ENCODE assay signal across 26 cellular contexts in genomic region chr9:80649496-80649895, GRCh38.
DNase-seq lines count a peak whose midpoint lies in the region; ATAC-seq and TF ChIP-seq lines count a peak whose summit lies in the region.
"Had no signal": no experiment of that assay in that cellular context is flagged by ENCODE, and none has a peak within 500 bp of the region (broad histone marks: within the 10 kb centered on the region; RNA-seq: fewer than 3 reads in every experiment).

No MANE protein-coding gene starts in this region.

- CTCF ChIA-PET in activated CD8-positive, alpha-beta T cell treated with anti-CD3 and anti-CD28 coated beads, Interleukin-2, amount 10 ng/mL, durations not matched to agents 7 days and 5 days (lab: Charles Lee), result no interaction called here

- H3K4me3 ChIP-seq in left ventricle myocardium inferior (no peak overlapping the region), right atrium auricular region (no peak overlapping the region), fibroblast of the aortic adventitia (ENCODE audit: low read depth, low read length) (no peak overlapping the region), uterus (no peak overlapping the region)
- H3K4me3 ChIP-seq: A549, body of pancreas, dorsolateral prefrontal cortex, tibial artery had no signal

- TF ChIP-seq CTCF in left ventricle myocardium inferior (IDR thresholded peaks at IDR 0.05; ENCODE audit: borderline replicate concordance) (no peak), right atrium auricular region (IDR thresholded peaks at IDR 0.05) (no peak), fibroblast of the aortic adventitia (IDR thresholded peaks at IDR 0.05; ENCODE audit: insufficient read depth, low read length) (no peak), osteocyte (IDR thresholded peaks at IDR 0.05) (no peak), uterus (IDR thresholded peaks at IDR 0.05) (no peak)

- H3K4me1 Mint-ChIP-seq in osteocyte (ENCODE audit: unreplicated experiment), result peaks cover 30% of the 10 kb centered on the region
- H3K4me1 Mint-ChIP-seq in activated CD8-positive, alpha-beta T cell treated with anti-CD3 and anti-CD28 coated beads, Interleukin-2, amount 10 ng/mL, durations not matched to agents 7 days and 5 days (ENCODE audit: low read depth), result no peaks in the 10 kb centered on the region
- H3K4me1 Mint-ChIP-seq: activated B cell treated with CpG ODN at 0.5 μM for 24 hours; activated CD8-positive, alpha-beta memory T cell treated with anti-CD3 and anti-CD28 coated beads, Interleukin-2, amount 10 ng/mL, durations not matched to agents 7 days and 5 days; B cell; CD4-positive, alpha-beta memory T cell; naive thymus-derived CD8-positive, alpha-beta T cell had no signal

- POLR2A ChIA-PET in activated CD8-positive, alpha-beta T cell treated with anti-CD3 and anti-CD28 coated beads, Interleukin-2, amount 10 ng/mL, durations not matched to agents 7 days and 5 days (lab: Charles Lee), result no interaction called here

- no peaks in the 10 kb centered on the region for H3K4me1 ChIP-seq in left ventricle myocardium inferior
- H3K4me1 ChIP-seq in right atrium auricular region, result no peaks in the 10 kb centered on the region
- peaks cover 0 to 9% of the 10 kb centered on the region in 2 donors for H3K4me1 ChIP-seq in uterus
- H3K4me1 ChIP-seq: A549, body of pancreas had no signal

- no peaks in the 10 kb centered on the region for H3K27me3 Mint-ChIP-seq in osteocyte (ENCODE audit: unreplicated experiment)
- no peaks in the 10 kb centered on the region for H3K27me3 Mint-ChIP-seq in activated CD8-positive, alpha-beta T cell treated with anti-CD3 and anti-CD28 coated beads, Interleukin-2, amount 10 ng/mL, durations not matched to agents 7 days and 5 days (ENCODE audit: low read depth)
- H3K27me3 Mint-ChIP-seq: activated B cell treated with CpG ODN at 0.5 μM for 24 hours; activated CD8-positive, alpha-beta memory T cell treated with anti-CD3 and anti-CD28 coated beads, Interleukin-2, amount 10 ng/mL, durations not matched to agents 7 days and 5 days; B cell; CD4-positive, alpha-beta memory T cell; naive thymus-derived CD8-positive, alpha-beta T cell; stimulated activated naive CD8-positive, alpha-beta T cell treated with anti-CD3 and anti-CD28 coated beads, Interleukin-15, Interleukin-2, amounts not matched to agents 100 ng/mL and 50 ng/mL, for 24 hours had no signal

- no peak for TF ChIP-seq POLR2A in uterus (IDR thresholded peaks at IDR 0.05)

- H3K9me3 Mint-ChIP-seq in osteocyte (ENCODE audit: unreplicated experiment), result no peaks in the 10 kb centered on the region
- H3K9me3 Mint-ChIP-seq in activated CD8-positive, alpha-beta T cell treated with anti-CD3 and anti-CD28 coated beads, Interleukin-2, amount 10 ng/mL, durations not matched to agents 7 days and 5 days (ENCODE audit: insufficient read depth), result peaks cover 5% of the 10 kb centered on the region
- H3K9me3 Mint-ChIP-seq: stimulated activated naive CD8-positive, alpha-beta T cell treated with anti-CD3 and anti-CD28 coated beads, Interleukin-15, Interleukin-2, amounts not matched to agents 100 ng/mL and 50 ng/mL, for 24 hours had no signal

- DNase-seq in left ventricle myocardium inferior (no peak), right atrium auricular region (ENCODE audit: low spot score) (no peak), fibroblast of the aortic adventitia (ENCODE audit: low read depth) (peak; percentile 30), osteocyte (ENCODE audit: extremely low spot score, unreplicated experiment) (no peak), uterus (peak in 1 of 2 donors; percentile 22), mesenteric fat pad (ENCODE audit: low spot score) (no peak)
- no peak for DNase-seq in activated CD8-positive, alpha-beta T cell treated with anti-CD3 and anti-CD28 coated beads, Interleukin-2, amount 10 ng/mL, durations not matched to agents 7 days and 5 days
- no peak for DNase-seq in activated CD4-positive, CD25-positive, alpha-beta regulatory T cell treated with anti-CD3 and anti-CD28 coated beads, Interleukin-2, amount 50 U/mL, for 72 hours
- DNase-seq: activated B cell treated with CpG ODN at 0.5 μM for 24 hours; activated CD8-positive, alpha-beta memory T cell treated with anti-CD3 and anti-CD28 coated beads, Interleukin-2, amount 10 ng/mL, durations not matched to agents 7 days and 5 days; activated gamma-delta T cell treated with Interleukin-2 at 50 U/mL for 16 hours; activated T-cell treated with anti-CD3 and anti-CD28 coated beads, Interleukin-2, amount 50 U/mL, for 48 hours; CD4-positive, alpha-beta memory T cell; midbrain; naive thymus-derived CD8-positive, alpha-beta T cell; NCI-H1048; NCI-H82; stimulated activated CD4-positive, alpha-beta T cell treated with anti-CD3 and anti-CD28 coated beads, Interleukin-1b, Interleukin-23, amount 100 ng/mL, for 48 hours; stimulated activated CD8-positive, alpha-beta memory T cell treated with anti-CD3 and anti-CD28 coated beads, Interleukin-4, amount 100 ng/mL, for 48 hours; T-helper 1 cell had no signal

- H3K27ac Mint-ChIP-seq in osteocyte (ENCODE audit: unreplicated experiment), result peak overlapping the region; percentile 56
- H3K27ac Mint-ChIP-seq in activated CD8-positive, alpha-beta T cell treated with anti-CD3 and anti-CD28 coated beads, Interleukin-2, amount 10 ng/mL, durations not matched to agents 7 days and 5 days, result no peak overlapping the region
- H3K27ac Mint-ChIP-seq: activated B cell treated with CpG ODN at 0.5 μM for 24 hours; activated CD8-positive, alpha-beta memory T cell treated with anti-CD3 and anti-CD28 coated beads, Interleukin-2, amount 10 ng/mL, durations not matched to agents 7 days and 5 days; B cell; CD4-positive, alpha-beta memory T cell; naive thymus-derived CD8-positive, alpha-beta T cell; stimulated activated naive CD8-positive, alpha-beta T cell treated with anti-CD3 and anti-CD28 coated beads, Interleukin-15, Interleukin-2, amounts not matched to agents 100 ng/mL and 50 ng/mL, for 24 hours had no signal

- H3K27ac ChIP-seq in left ventricle myocardium inferior (replicated peaks), result peak overlapping the region; percentile 48
- peak overlapping the region in 1 of 2 donors; percentile 58 for H3K27ac ChIP-seq in right atrium auricular region
- H3K27ac ChIP-seq in uterus, result peak overlapping the region; percentile 41 to 55
- H3K27ac ChIP-seq: A549, body of pancreas, dorsolateral prefrontal cortex had no signal

- H3K36me3 Mint-ChIP-seq in osteocyte (ENCODE audit: unreplicated experiment), result no peaks in the 10 kb centered on the region
- H3K36me3 Mint-ChIP-seq in activated CD8-positive, alpha-beta T cell treated with anti-CD3 and anti-CD28 coated beads, Interleukin-2, amount 10 ng/mL, durations not matched to agents 7 days and 5 days (ENCODE audit: low read depth), result no peaks in the 10 kb centered on the region
- H3K36me3 Mint-ChIP-seq: activated CD8-positive, alpha-beta memory T cell treated with anti-CD3 and anti-CD28 coated beads, Interleukin-2, amount 10 ng/mL, durations not matched to agents 7 days and 5 days; CD4-positive, alpha-beta memory T cell; naive thymus-derived CD8-positive, alpha-beta T cell had no signal

- no peak overlapping the region for H3K4me3 Mint-ChIP-seq in osteocyte (ENCODE audit: unreplicated experiment)
- H3K4me3 Mint-ChIP-seq in activated CD8-positive, alpha-beta T cell treated with anti-CD3 and anti-CD28 coated beads, Interleukin-2, amount 10 ng/mL, durations not matched to agents 7 days and 5 days, result no peak overlapping the region
- H3K4me3 Mint-ChIP-seq: activated B cell treated with CpG ODN at 0.5 μM for 24 hours; activated CD8-positive, alpha-beta memory T cell treated with anti-CD3 and anti-CD28 coated beads, Interleukin-2, amount 10 ng/mL, durations not matched to agents 7 days and 5 days; B cell; CD4-positive, alpha-beta memory T cell; naive thymus-derived CD8-positive, alpha-beta T cell; stimulated activated naive CD8-positive, alpha-beta T cell treated with anti-CD3 and anti-CD28 coated beads, Interleukin-15, Interleukin-2, amounts not matched to agents 100 ng/mL and 50 ng/mL, for 24 hours had no signal

- H3K36me3 ChIP-seq in left ventricle myocardium inferior, result no peaks in the 10 kb centered on the region
- H3K36me3 ChIP-seq in right atrium auricular region, result no peaks in the 10 kb centered on the region
- no peaks in the 10 kb centered on the region for H3K36me3 ChIP-seq in uterus
- H3K36me3 ChIP-seq: tibial artery had no signal

- H3K9me3 ChIP-seq in left ventricle myocardium inferior (replicated peaks), result peaks cover 8% of the 10 kb centered on the region
- H3K9me3 ChIP-seq in right atrium auricular region, result no peaks in the 10 kb centered on the region
- no peaks in the 10 kb centered on the region for H3K9me3 ChIP-seq in uterus
- H3K9me3 ChIP-seq: A549, body of pancreas, tibial artery had no signal

- ATAC-seq in activated CD8-positive, alpha-beta T cell treated with anti-CD3 and anti-CD28 coated beads, Interleukin-2, amount 10 ng/mL, durations not matched to agents 7 days and 5 days, result no peak
- ATAC-seq: activated CD8-positive, alpha-beta memory T cell treated with anti-CD3 and anti-CD28 coated beads, Interleukin-2, amount 10 ng/mL, durations not matched to agents 7 days and 5 days; body of pancreas; naive thymus-derived CD8-positive, alpha-beta T cell had no signal

- H3K27me3 ChIP-seq in left ventricle myocardium inferior (ENCODE audit: low read depth) (no peaks in the 10 kb centered on the region), right atrium auricular region (no peaks in the 10 kb centered on the region), uterus (peaks cover 0 to 4% of the 10 kb centered on the region in 2 donors)
- H3K27me3 ChIP-seq: body of pancreas, dorsolateral prefrontal cortex, tibial artery had no signal

- intact Hi-C loops in left ventricle myocardium inferior (cut with micrococcal nuclease), result no loop called here
- intact Hi-C loops in uterus (cut with DNase I; ENCODE audit: low total_unique reads), result no loop called here
